Comparison of ENCODE assay signal across 1 cellular context in the genomic region with DNA sequence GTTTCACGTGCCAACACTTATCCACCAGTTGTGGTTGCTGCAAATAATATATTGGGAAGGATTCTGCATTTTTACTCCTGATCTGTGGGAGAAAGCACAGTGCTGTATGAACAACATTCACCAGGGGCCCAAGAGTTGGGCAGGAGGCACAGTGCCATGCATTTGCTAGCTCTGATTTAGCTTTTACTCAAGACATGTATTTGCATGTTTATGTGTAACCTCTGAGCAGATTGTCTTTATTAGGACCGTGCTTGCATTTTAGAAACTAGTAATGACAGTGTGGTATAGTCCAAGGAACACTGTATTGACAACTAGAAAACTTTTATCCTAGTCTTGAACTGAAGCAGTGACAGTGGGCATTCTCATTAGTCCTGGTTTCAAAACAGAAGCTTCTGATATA.
TF ChIP-seq lines count a peak whose summit lies in the region.

No MANE protein-coding gene starts in this region.

TF ChIP-seq in IMR-90, 13 proteins besides CTCF, POLR2A, EP300 and RAD21:
- TF ChIP-seq FOS (IDR thresholded peaks at IDR 0.05; ENCODE audit: low read depth, low read length) (no peak), MXI1 (IDR thresholded peaks at IDR 0.05; ENCODE audit: borderline replicate concordance, low read depth, low read length) (no peak), BHLHE40 (IDR thresholded peaks at IDR 0.05; ENCODE audit: low read depth, low read length) (no peak), USF2 (IDR thresholded peaks at IDR 0.05; ENCODE audit: low read depth, low read length) (no peak), CHD1 (IDR thresholded peaks at IDR 0.05; ENCODE audit: low read depth, low read length) (no peak), SMC3 (IDR thresholded peaks at IDR 0.05; ENCODE audit: low read depth, low read length) (no peak), CEBPB (IDR thresholded peaks at IDR 0.05; ENCODE audit: low read depth, low read length) (no peak), RFX5 (IDR thresholded peaks at IDR 0.05; ENCODE audit: low read depth, low read length) (no peak), MAZ (IDR thresholded peaks at IDR 0.05; ENCODE audit: borderline replicate concordance, low read depth, low read length) (no peak)
- TF ChIP-seq, protein P1, sequence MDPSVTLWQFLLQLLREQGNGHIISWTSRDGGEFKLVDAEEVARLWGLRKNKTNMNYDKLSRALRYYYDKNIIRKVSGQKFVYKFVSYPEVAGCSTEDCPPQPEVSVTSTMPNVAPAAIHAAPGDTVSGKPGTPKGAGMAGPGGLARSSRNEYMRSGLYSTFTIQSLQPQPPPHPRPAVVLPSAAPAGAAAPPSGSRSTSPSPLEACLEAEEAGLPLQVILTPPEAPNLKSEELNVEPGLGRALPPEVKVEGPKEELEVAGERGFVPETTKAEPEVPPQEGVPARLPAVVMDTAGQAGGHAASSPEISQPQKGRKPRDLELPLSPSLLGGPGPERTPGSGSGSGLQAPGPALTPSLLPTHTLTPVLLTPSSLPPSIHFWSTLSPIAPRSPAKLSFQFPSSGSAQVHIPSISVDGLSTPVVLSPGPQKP (IDR thresholded peaks at IDR 0.05; ENCODE audit: borderline replicate concordance, low read depth, low read length), result no peak
